In the genomic region with DNA sequence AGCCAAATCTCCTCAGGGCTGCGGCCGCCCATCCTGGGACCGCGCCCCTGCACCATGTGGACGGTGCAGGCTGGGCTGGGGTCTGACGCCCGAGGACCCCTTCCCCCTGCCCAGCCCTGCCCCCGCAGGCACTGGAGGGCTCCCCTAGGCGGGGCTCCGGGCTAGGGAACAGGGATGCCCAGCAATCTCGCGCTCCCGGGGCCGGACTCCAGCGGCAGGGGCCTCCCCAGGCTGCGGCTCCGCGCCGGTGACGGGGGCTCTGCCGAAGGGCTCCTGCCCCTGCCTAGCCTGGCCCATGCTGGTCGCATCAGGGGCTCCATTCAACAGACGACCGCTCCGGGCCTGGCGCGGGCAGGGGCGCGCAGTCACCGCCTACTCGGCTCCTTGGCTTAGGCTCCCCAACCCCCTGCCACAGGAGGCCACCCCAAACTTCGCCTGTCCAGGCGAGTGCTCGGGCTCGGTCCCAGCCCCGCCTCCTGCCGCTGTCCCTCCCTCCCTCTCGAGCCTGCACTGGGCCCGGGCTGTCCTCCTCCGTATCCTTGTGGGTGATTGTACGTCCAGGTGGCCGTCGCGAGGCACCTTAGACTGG, we compare ENCODE assay signal across 12 cellular contexts. TPM values are rescaled to one million over a fixed set of nuclear protein-coding genes. Genes with fewer than 3 reads are reported as not detected.
A peak's percentile ranks its signal among the peaks of the same experiment; 100 is the strongest.
DNase-seq lines count a peak whose midpoint lies in the region; ATAC-seq and TF ChIP-seq lines count a peak whose summit lies in the region.
"Had no signal": no experiment of that assay in that cellular context is flagged by ENCODE, and none has a peak within 500 bp of the region (broad histone marks: within the 10 kb centered on the region; RNA-seq: fewer than 3 reads in every experiment).

No MANE protein-coding gene starts in this region.

- H3K27ac ChIP-seq in ACC112 (ENCODE audit: low read depth, low read length) = no peak overlapping the region
- no peak overlapping the region for H3K27ac ChIP-seq in ascending aorta
- H3K27ac ChIP-seq in heart left ventricle = peak overlapping the region in 1 of 12 donors; percentile 19
- no peak overlapping the region for H3K27ac ChIP-seq in osteoblast (ENCODE audit: low read depth, low read length)

- DNase-seq in ascending aorta (ENCODE audit: low spot score in 2 of 2) (no peak), heart left ventricle (peak in 1 of 5 donors; percentile 31), osteoblast (ENCODE audit: insufficient read length, low spot score, missing footprints) (no peak), T1000 (lab: John Stamatoyannopoulos, UW) (no peak), AG08396 (ENCODE audit: low spot score) (no peak), NCI-H2081 treated with DMSO at 0.1 percent for 48 hours (lab: John Stamatoyannopoulos, UW) (no peak)
- DNase-seq: activated CD4-positive, alpha-beta T cell treated with anti-CD3 and anti-CD28 coated beads for 4 hours; erythroblast; NCI-H446; OCI-M1 had no signal

- H2AFZ ChIP-seq in ACC112 (ENCODE audit: low read length, unreplicated experiment) = no peak overlapping the region
- peak overlapping the region; percentile 72 for H2AFZ ChIP-seq in osteoblast (ENCODE audit: low read length)

- H3K27me3 ChIP-seq in ACC112 (ENCODE audit: insufficient read depth, low read length) (no peaks in the 10 kb centered on the region), ascending aorta (no peaks in the 10 kb centered on the region), heart left ventricle (peaks cover 0 to 12% (median 9%) of the 10 kb centered on the region in 9 donors), osteoblast (ENCODE audit: insufficient read depth, low read length) (no peaks in the 10 kb centered on the region)

- H3K9me3 ChIP-seq in ascending aorta (no peaks in the 10 kb centered on the region), heart left ventricle (peaks cover 0 to 6% (median 0%) of the 10 kb centered on the region in 12 donors), osteoblast (ENCODE audit: low read depth, low read length) (no peaks in the 10 kb centered on the region)

- no peaks in the 10 kb centered on the region for H4K20me1 ChIP-seq in osteoblast (ENCODE audit: insufficient read depth, low read length)

- no peak for TF ChIP-seq CTCF in ascending aorta (IDR thresholded peaks at IDR 0.05)
- TF ChIP-seq CTCF in heart left ventricle (IDR thresholded peaks at IDR 0.05) = no peak
- TF ChIP-seq CTCF in osteoblast (IDR thresholded peaks at IDR 0.05; ENCODE audit: extremely low read depth, low read depth, low read length) = no peak

- H3K4me2 ChIP-seq in osteoblast (ENCODE audit: insufficient read depth, low read length) = peak overlapping the region; percentile 79

- H3K79me2 ChIP-seq in ACC112 (ENCODE audit: control insufficient read depth, insufficient read depth, low read length, unreplicated experiment) (no peaks in the 10 kb centered on the region), osteoblast (ENCODE audit: insufficient read depth, low read length) (no peaks in the 10 kb centered on the region)

- intact Hi-C loops in ascending aorta (cut with DNase I) = no loop called here
- intact Hi-C loops in heart left ventricle (cut with DNase I) = no loop called here

- TF ChIP-seq POLR2A in heart left ventricle (IDR thresholded peaks at IDR 0.05) = no peak

- 12 to 34% (median 20%) methylated on average over 16 to 44 of the region's 44 CpGs for WGBS in heart left ventricle, 4 donors

- peak in 3 of 4 donors; percentile 17 to 55 (median 39) for ATAC-seq in heart left ventricle
- no peak for ATAC-seq in HG02571 (IDR thresholded peaks at IDR 0.05; ENCODE audit: unreplicated experiment)

- H3K36me3 ChIP-seq in ACC112 (ENCODE audit: insufficient read depth, low read length) (no peaks in the 10 kb centered on the region), ascending aorta (no peaks in the 10 kb centered on the region), heart left ventricle (no peaks in the 10 kb centered on the region), osteoblast (ENCODE audit: insufficient read depth, low read length) (no peaks in the 10 kb centered on the region)

- peak overlapping the region; percentile 17; the same call in 1 of the 2 replicates for H3K4me3 ChIP-seq in ACC112 (ENCODE audit: low read depth, low read length)
- H3K4me3 ChIP-seq in ascending aorta = peak overlapping the region; percentile 5 to 8
- H3K4me3 ChIP-seq in heart left ventricle = peak overlapping the region in 10 of 12 donors; percentile 13 to 44 (median 34)
- H3K4me3 ChIP-seq in osteoblast (ENCODE audit: insufficient read depth, low read length) = peak overlapping the region; percentile 60

- H3K4me1 ChIP-seq in ACC112 (ENCODE audit: control insufficient read depth, insufficient read depth, low read length, unreplicated experiment) (peaks cover 30% of the 10 kb centered on the region), ascending aorta (no peaks in the 10 kb centered on the region), heart left ventricle (peaks cover 0 to 23% (median 12%) of the 10 kb centered on the region in 12 donors), osteoblast (ENCODE audit: insufficient read depth, low read length) (peaks cover 26% of the 10 kb centered on the region)

RNA-seq across cellular contexts. Expression of a gene that starts 27.4 kb away (rescaled TPM):
- not detected for total RNA-seq in ascending aorta
- total RNA-seq in heart left ventricle = 1 to 10 TPM in 4 of 9 donors, under 1 TPM in 5; 0.65 to 3.1 (median 0.95) TPM
- under 1 TPM; 0.61 to 0.68 TPM for polyA plus RNA-seq in heart left ventricle
- total RNA-seq in osteoblast = 4.7 and 5.9 TPM in 2 replicates

Comparison
In these comparisons a context has a peak if more than half of its experiments do, and no peak if none do; other contexts are left out.
1. H3K4me3 ChIP-seq: peak in every context shown above with its lines; median percentile 60 in osteoblast; 34 in heart left ventricle; 17 in ACC112; 6 in ascending aorta.